13 cellular contexts compared by ENCODE assay signal in the genomic region with DNA sequence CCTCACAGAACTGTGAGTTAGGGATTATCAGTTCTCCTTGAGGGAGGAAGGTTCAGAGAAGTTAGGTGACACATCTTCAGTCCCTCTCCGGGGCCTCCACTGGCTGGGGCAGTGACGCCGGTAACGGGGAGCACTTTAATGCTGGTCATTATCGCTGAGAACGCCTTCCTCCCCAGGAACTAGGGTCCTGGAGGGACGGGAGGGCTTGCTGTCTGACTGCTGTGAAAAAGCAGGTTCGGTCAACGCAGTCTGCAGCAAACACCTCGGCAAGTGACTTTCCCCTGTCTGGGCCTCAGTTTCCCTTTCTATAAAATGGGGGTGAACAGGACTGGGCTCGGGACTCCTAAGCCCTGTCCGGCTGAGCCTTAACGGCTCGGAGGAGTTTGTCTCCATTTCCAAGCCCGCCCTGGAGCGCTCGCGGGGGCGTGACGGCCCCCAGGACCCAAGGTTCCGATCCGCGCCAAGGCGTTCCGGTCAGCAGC. TPM values are rescaled to one million over a fixed set of nuclear protein-coding genes. Genes with fewer than 3 reads are reported as not detected.
A peak's percentile ranks its signal among the peaks of the same experiment; 100 is the strongest.
DNase-seq lines count a peak whose midpoint lies in the region; ATAC-seq and TF ChIP-seq lines count a peak whose summit lies in the region.
"Had no signal": no experiment of that assay in that cellular context is flagged by ENCODE, and none has a peak within 500 bp of the region (broad histone marks: within the 10 kb centered on the region; RNA-seq: fewer than 3 reads in every experiment).

No MANE protein-coding gene starts in this region.

- 75% methylated on average over 12 of the region's 25 CpGs for WGBS in SK-N-SH (ENCODE audit: low lambda C conversion rate)

- peaks cover 46% of the 10 kb centered on the region for H3K27me3 Mint-ChIP-seq in type B pancreatic cell
- H3K27me3 Mint-ChIP-seq in activated CD8-positive, alpha-beta T cell treated with anti-CD3 and anti-CD28 coated beads for 36 hours, result peaks cover 27% of the 10 kb centered on the region

- no peak for TF ChIP-seq RAD21 in SK-N-SH (IDR thresholded peaks at IDR 0.05; ENCODE audit: low read length)

- peak overlapping the region; percentile 30 for H3K27ac Mint-ChIP-seq in type B pancreatic cell
- no peak overlapping the region for H3K27ac Mint-ChIP-seq in activated CD8-positive, alpha-beta T cell treated with anti-CD3 and anti-CD28 coated beads for 36 hours

- no peaks in the 10 kb centered on the region for H3K36me3 ChIP-seq in SK-N-SH (replicated peaks in 1 of 2; ENCODE audit: control insufficient read depth in 1 of 2, insufficient read depth in 2 of 2, low read length in 1 of 2)
- no peaks in the 10 kb centered on the region for H3K36me3 ChIP-seq in mucosa of rectum (ENCODE audit: control insufficient read depth in 2 of 2, insufficient read depth in 2 of 2, low read length in 2 of 2)
- H3K36me3 ChIP-seq: uterus had no signal

- TF ChIP-seq CTCF in SK-N-SH (IDR thresholded peaks at IDR 0.05) (no peak), epithelial cell of proximal tubule (conservative IDR thresholded peaks at IDR 0.05; ENCODE audit: low read depth, low read length) (no peak), type B pancreatic cell (conservative IDR thresholded peaks at IDR 0.05) (no peak)
- TF ChIP-seq CTCF in activated CD8-positive, alpha-beta T cell treated with anti-CD3 and anti-CD28 coated beads for 36 hours (IDR thresholded peaks at IDR 0.05), result no peak

- H2AFZ ChIP-seq in SK-N-SH (ENCODE audit: low read depth), result no peak overlapping the region

- H3K27me3 ChIP-seq in SK-N-SH (ENCODE audit: insufficient read depth) (no peaks in the 10 kb centered on the region; the same call in 1 of the 2 replicates), mucosa of rectum (ENCODE audit: control insufficient read depth in 2 of 2, insufficient read depth in 2 of 2, low read length in 2 of 2) (peaks cover 4 to 7% of the 10 kb centered on the region in 2 donors)

- CTCF ChIA-PET in SK-N-SH (lab: Yijun Ruan, JAX), result interaction anchor here (0.7 to 5.0 kb wide), 4 partner anchors 16 to 42 kb away, joined by 3 to 42 read pairs (median 16); no protein-coding TSS in a partner anchor
- CTCF ChIA-PET in activated CD8-positive, alpha-beta T cell treated with anti-CD3 and anti-CD28 coated beads for 36 hours (lab: Charles Lee), result no interaction called here

- no peaks in the 10 kb centered on the region for H3K36me3 Mint-ChIP-seq in type B pancreatic cell
- no peaks in the 10 kb centered on the region for H3K36me3 Mint-ChIP-seq in activated CD8-positive, alpha-beta T cell treated with anti-CD3 and anti-CD28 coated beads for 36 hours (ENCODE audit: low read depth)

- H3K9ac ChIP-seq in SK-N-SH (no peak overlapping the region), mucosa of rectum (ENCODE audit: low read depth in 1 of 2, low read length in 2 of 2) (peak overlapping the region in 1 of 2 donors; percentile 76)

- POLR2A ChIA-PET in SK-N-SH (lab: Yijun Ruan, JAX), result no interaction called here
- POLR2A ChIA-PET in activated CD8-positive, alpha-beta T cell treated with anti-CD3 and anti-CD28 coated beads for 36 hours (lab: Charles Lee), result no interaction called here

- H3K4me2 ChIP-seq in SK-N-SH, result peak overlapping the region; percentile 63

- H3K4me3 ChIP-seq in SK-N-SH (ENCODE audit: low read depth in 2 of 2, low read length in 1 of 2), result peak overlapping the region in 1 of 2 experiments; percentile 40; a peak in 2 of 4 replicates
- H3K4me3 ChIP-seq in epithelial cell of proximal tubule (ENCODE audit: low read depth, low read length), result peak overlapping the region; percentile 53
- H3K4me3 ChIP-seq in mucosa of rectum (ENCODE audit: low read length in 2 of 2), result peak overlapping the region; percentile 50 to 66
- H3K4me3 ChIP-seq: K562, uterus had no signal

- no peak for TF ChIP-seq EP300 in SK-N-SH (IDR thresholded peaks at IDR 0.05; ENCODE audit: borderline replicate concordance in 1 of 2, low read depth in 1 of 2, low read length in 1 of 2)

- no peak overlapping the region for H3K27ac ChIP-seq in SK-N-SH (ENCODE audit: low read depth in 2 of 2, low read length in 1 of 2)
- peak overlapping the region; percentile 56 to 74 for H3K27ac ChIP-seq in mucosa of rectum (ENCODE audit: low read depth in 2 of 2, low read length in 2 of 2)
- H3K27ac ChIP-seq: uterus had no signal

- DNase-seq in SK-N-SH (no peak), epithelial cell of proximal tubule (ENCODE audit: low read depth) (no peak), type B pancreatic cell (ENCODE audit: extremely low spot score, unreplicated experiment) (no peak), DMS79 treated with DMSO at 0.1 percent for 48 hours (lab: John Stamatoyannopoulos, UW) (no peak), DMS53 treated with DMSO at 0.1 percent for 48 hours (lab: John Stamatoyannopoulos, UW; ENCODE audit: unreplicated experiment) (no peak)
- DNase-seq in activated CD8-positive, alpha-beta T cell treated with anti-CD3 and anti-CD28 coated beads for 36 hours, result no peak
- DNase-seq: GF-D8, T-helper 1 cell had no signal

- peak overlapping the region; percentile 53 for H3K4me3 Mint-ChIP-seq in type B pancreatic cell
- no peak overlapping the region for H3K4me3 Mint-ChIP-seq in activated CD8-positive, alpha-beta T cell treated with anti-CD3 and anti-CD28 coated beads for 36 hours

- no peaks in the 10 kb centered on the region for H3K9me3 ChIP-seq in SK-N-SH
- H3K9me3 ChIP-seq in mucosa of rectum (ENCODE audit: control insufficient read depth in 2 of 2, low read length in 2 of 2), result no peaks in the 10 kb centered on the region
- H3K9me3 ChIP-seq: uterus had no signal

- peaks cover 30% of the 10 kb centered on the region for H3K4me1 Mint-ChIP-seq in type B pancreatic cell (ENCODE audit: unreplicated experiment)
- peaks cover 2% of the 10 kb centered on the region for H3K4me1 Mint-ChIP-seq in activated CD8-positive, alpha-beta T cell treated with anti-CD3 and anti-CD28 coated beads for 36 hours (ENCODE audit: low read depth)

- H3K79me2 ChIP-seq in SK-N-SH (ENCODE audit: insufficient read depth), result no peaks in the 10 kb centered on the region

- no peaks in the 10 kb centered on the region for H4K20me1 ChIP-seq in SK-N-SH (ENCODE audit: insufficient read depth)

- H3K9me2 ChIP-seq in SK-N-SH, result no peaks in the 10 kb centered on the region

- no peak for ATAC-seq in SK-N-SH treated with all-trans-retinoic acid at 6 μM for 48 hours
- ATAC-seq in activated CD8-positive, alpha-beta T cell treated with anti-CD3 and anti-CD28 coated beads for 36 hours, result no peak
- ATAC-seq: K562 had no signal

- intact Hi-C loops in activated CD8-positive, alpha-beta T cell treated with anti-CD3 and anti-CD28 coated beads for 36 hours (cut with micrococcal nuclease), result no loop called here

- H3K4me1 ChIP-seq in SK-N-SH (ENCODE audit: control insufficient read depth in 1 of 2, insufficient read depth in 2 of 2, low read depth in 1 of 2, low read length in 1 of 2) (no peaks in the 10 kb centered on the region; a peak in 1 of 4 replicates), mucosa of rectum (ENCODE audit: control insufficient read depth in 2 of 2, insufficient read depth in 2 of 2, low read length in 2 of 2) (peaks cover 3 to 9% of the 10 kb centered on the region in 2 donors)

- no peaks in the 10 kb centered on the region for H3K9me3 Mint-ChIP-seq in type B pancreatic cell
- no peaks in the 10 kb centered on the region for H3K9me3 Mint-ChIP-seq in activated CD8-positive, alpha-beta T cell treated with anti-CD3 and anti-CD28 coated beads for 36 hours

- H3F3A ChIP-seq in SK-N-SH (replicated peaks; ENCODE audit: insufficient read depth), result no peaks in the 10 kb centered on the region

TF ChIP-seq in SK-N-SH, 30 proteins besides CTCF, POLR2A, EP300 and RAD21 (continues in another document):
- no peak for TF ChIP-seq YY1 (IDR thresholded peaks at IDR 0.05; ENCODE audit: low read depth)
- TF ChIP-seq MEF2A (IDR thresholded peaks at IDR 0.05; ENCODE audit: borderline replicate concordance, low read depth), result no peak
- TF ChIP-seq CHD2 (IDR thresholded peaks at IDR 0.05; ENCODE audit: low read length, partially characterized antibody), result no peak

TF ChIP-seq in SK-N-SH treated with all-trans-retinoic acid at 6 μM for 48 hours, 23 proteins besides CTCF, POLR2A, EP300 and RAD21:
- TF ChIP-seq OSR1 (CRISPR knock-in tag; IDR thresholded peaks at IDR 0.05) (no peak), ZNF70 (CRISPR knock-in tag; IDR thresholded peaks at IDR 0.05) (no peak)

RNA-seq across cellular contexts. Expression of gene TMEM61, which starts 0.3 kb away (rescaled TPM):
- not detected in 2 replicates for polyA plus RNA-seq in SK-N-SH (2012; rRNA removed)
- polyA plus RNA-seq in SK-N-SH (2012; cell fraction: cytosol; rRNA removed), result not detected in 2 replicates
- polyA plus RNA-seq in SK-N-SH (2012; cell fraction: nucleus; rRNA removed), result not detected in 2 replicates
- total RNA-seq in epithelial cell of proximal tubule (0.14 TPM in 1 of 2 replicates, not detected in the other), type B pancreatic cell (ENCODE audit: low replicate concordance) (2.9 and 3.8 TPM in 2 replicates)
- not detected for total RNA-seq in activated CD8-positive, alpha-beta T cell treated with anti-CD3 and anti-CD28 coated beads for 36 hours
- total RNA-seq: dermis blood vessel endothelial cell, K562 had no signal
- polyA plus RNA-seq: K562 had no signal

RNA-seq across cellular contexts. Expression of gene BSND, which starts 18.6 kb away (rescaled TPM):
- not detected in 2 replicates for polyA plus RNA-seq in SK-N-SH (2012; rRNA removed)
- polyA plus RNA-seq in SK-N-SH (2012; cell fraction: cytosol; rRNA removed), result not detected in 2 replicates
- polyA plus RNA-seq in SK-N-SH (2012; cell fraction: nucleus; rRNA removed), result not detected in 2 replicates
- total RNA-seq in epithelial cell of proximal tubule (not detected in 2 replicates), type B pancreatic cell (ENCODE audit: low replicate concordance) (0.05 TPM in 1 of 2 replicates, not detected in the other)
- not detected for total RNA-seq in activated CD8-positive, alpha-beta T cell treated with anti-CD3 and anti-CD28 coated beads for 36 hours
- total RNA-seq: dermis blood vessel endothelial cell, K562, uterus had no signal
- polyA plus RNA-seq: K562 had no signal

RNA-seq across cellular contexts. Expression of gene PCSK9, which starts 59.3 kb away (rescaled TPM):
- polyA plus RNA-seq in SK-N-SH (2012; rRNA removed), result 0.02 and 0.03 TPM in 2 replicates
- polyA plus RNA-seq in SK-N-SH (2012; cell fraction: cytosol; rRNA removed), result 0.01 TPM in 1 of 2 replicates, not detected in the other
- polyA plus RNA-seq in SK-N-SH (2012; cell fraction: nucleus; rRNA removed), result 0.05 TPM in 1 of 2 replicates, not detected in the other
- 1.1 and 21.7 TPM in 2 replicates for total RNA-seq in epithelial cell of proximal tubule
- total RNA-seq in type B pancreatic cell (ENCODE audit: low replicate concordance), result 9.5 and 15.3 TPM in 2 replicates
- total RNA-seq in activated CD8-positive, alpha-beta T cell treated with anti-CD3 and anti-CD28 coated beads for 36 hours, result not detected
- total RNA-seq: dermis blood vessel endothelial cell had no signal

Comparison
In these comparisons a context has a peak if more than half of its experiments do, and no peak if none do; other contexts are left out.
1. H3K27ac ChIP-seq: peak in mucosa of rectum (2 of 2); none in SK-N-SH (0 of 2).